7 cellular contexts compared by ENCODE assay signal in the genomic region with DNA sequence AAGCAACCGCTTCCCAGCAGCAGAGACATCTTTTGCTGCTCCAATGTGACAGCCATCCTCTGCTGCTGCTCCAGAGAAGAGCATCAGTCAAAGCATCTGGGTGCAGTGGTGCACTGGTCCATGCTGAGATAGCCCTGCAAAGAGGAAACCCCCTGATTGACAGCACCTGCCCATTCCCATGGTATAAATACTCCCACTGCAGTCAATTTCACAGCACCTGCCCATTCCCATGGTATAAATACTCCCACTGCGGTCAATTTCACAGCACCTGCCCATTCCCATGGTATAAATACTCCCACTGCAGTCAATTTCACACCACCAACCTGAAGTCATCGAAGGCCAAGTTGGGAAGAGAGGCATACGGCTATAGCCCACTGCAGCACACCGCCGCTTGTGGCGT. TPM values are rescaled to one million over a fixed set of nuclear protein-coding genes. Genes with fewer than 3 reads are reported as not detected.
"Had no signal": no experiment of that assay in that cellular context is flagged by ENCODE, and none has a peak within 500 bp of the region (broad histone marks: within the 10 kb centered on the region; RNA-seq: fewer than 3 reads in every experiment).

No MANE protein-coding gene starts in this region.

- H3K36me3 ChIP-seq: HAP-1 had no signal

- H3K9me3 ChIP-seq: HAP-1 had no signal

- H3K4me3 Mint-ChIP-seq: GM23338, IgD-negative memory B cell had no signal

- H3K4me3 ChIP-seq: GM23338, HAP-1 had no signal

- H3K9me3 Mint-ChIP-seq: GM23338, IgD-negative memory B cell had no signal

- H3K4me1 Mint-ChIP-seq: GM23338 had no signal

- DNase-seq: H7, KBM-7 had no signal

- H3K27ac Mint-ChIP-seq: GM23338 had no signal

- H3K4me2 ChIP-seq: GM23338 had no signal

- H2AFZ ChIP-seq: GM23338 had no signal

- H3K4me1 ChIP-seq: HAP-1 had no signal

- ATAC-seq: HCT116 had no signal

RNA-seq across cellular contexts. Expression of a gene that starts 25.5 kb away (rescaled TPM):
- total RNA-seq: HT-29 had no signal

RNA-seq across cellular contexts. Expression of a gene that starts 35.2 kb away (rescaled TPM):
- total RNA-seq: HT-29 had no signal
